In genomic region chr13:99199541-99200432, GRCh38 we compare ENCODE assay signal across 8 cellular contexts. TPM values are rescaled to one million over a fixed set of nuclear protein-coding genes. Genes with fewer than 3 reads are reported as not detected.
DNase-seq lines count a peak whose midpoint lies in the region; ATAC-seq lines count a peak whose summit lies in the region.

No MANE protein-coding gene starts in this region.

- peaks cover 25% of the 10 kb centered on the region for H3K36me3 Mint-ChIP-seq in activated CD4-positive, alpha-beta T cell treated with anti-CD3 and anti-CD28 coated beads for 36 hours (ENCODE audit: low read depth)
- H3K36me3 Mint-ChIP-seq in activated naive CD8-positive, alpha-beta T cell treated with anti-CD3 and anti-CD28 coated beads for 36 hours: peaks cover 37% of the 10 kb centered on the region
- peaks cover 8 to 19% of the 10 kb centered on the region in 2 donors for H3K36me3 Mint-ChIP-seq in stimulated activated naive B cell treated with anti-CD40 and anti-IgM and Interleukin-4, amounts not matched to agents 10 μg/mL and 1 μg/mL and 100 μg/mL, for 72 hours

- H3K4me3 Mint-ChIP-seq in activated CD4-positive, alpha-beta T cell treated with anti-CD3 and anti-CD28 coated beads for 36 hours: peak overlapping the region; percentile 82
- peak overlapping the region; percentile 91 for H3K4me3 Mint-ChIP-seq in activated naive CD8-positive, alpha-beta T cell treated with anti-CD3 and anti-CD28 coated beads for 36 hours
- peak overlapping the region; percentile 93 to 96 for H3K4me3 Mint-ChIP-seq in stimulated activated naive B cell treated with anti-CD40 and anti-IgM and Interleukin-4, amounts not matched to agents 10 μg/mL and 1 μg/mL and 100 μg/mL, for 72 hours

- peaks cover 54% of the 10 kb centered on the region for H3K4me1 Mint-ChIP-seq in activated CD4-positive, alpha-beta T cell treated with anti-CD3 and anti-CD28 coated beads for 36 hours
- H3K4me1 Mint-ChIP-seq in activated naive CD8-positive, alpha-beta T cell treated with anti-CD3 and anti-CD28 coated beads for 36 hours: peaks cover 56% of the 10 kb centered on the region
- peaks cover 32 to 71% of the 10 kb centered on the region in 2 donors for H3K4me1 Mint-ChIP-seq in stimulated activated naive B cell treated with anti-CD40 and anti-IgM and Interleukin-4, amounts not matched to agents 10 μg/mL and 1 μg/mL and 100 μg/mL, for 72 hours

- H3K27me3 Mint-ChIP-seq in activated CD4-positive, alpha-beta T cell treated with anti-CD3 and anti-CD28 coated beads for 36 hours: no peaks in the 10 kb centered on the region
- no peaks in the 10 kb centered on the region for H3K27me3 Mint-ChIP-seq in activated naive CD8-positive, alpha-beta T cell treated with anti-CD3 and anti-CD28 coated beads for 36 hours
- no peaks in the 10 kb centered on the region for H3K27me3 Mint-ChIP-seq in stimulated activated naive B cell treated with anti-CD40 and anti-IgM and Interleukin-4, amounts not matched to agents 10 μg/mL and 1 μg/mL and 100 μg/mL, for 72 hours

- H3K9me3 Mint-ChIP-seq in activated CD4-positive, alpha-beta T cell treated with anti-CD3 and anti-CD28 coated beads for 36 hours (ENCODE audit: low read depth): no peaks in the 10 kb centered on the region
- no peaks in the 10 kb centered on the region for H3K9me3 Mint-ChIP-seq in activated naive CD8-positive, alpha-beta T cell treated with anti-CD3 and anti-CD28 coated beads for 36 hours
- no peaks in the 10 kb centered on the region for H3K9me3 Mint-ChIP-seq in stimulated activated naive B cell treated with anti-CD40 and anti-IgM and Interleukin-4, amounts not matched to agents 10 μg/mL and 1 μg/mL and 100 μg/mL, for 72 hours

- ATAC-seq in activated CD4-positive, alpha-beta T cell treated with anti-CD3 and anti-CD28 coated beads for 36 hours: no peak
- peak; percentile 12 for ATAC-seq in HG03280 (IDR thresholded peaks at IDR 0.05; ENCODE audit: unreplicated experiment)
- ATAC-seq in stimulated activated naive B cell treated with anti-CD40 and anti-IgM and Interleukin-4, amounts not matched to agents 10 μg/mL and 1 μg/mL and 100 μg/mL, for 72 hours (replicated peaks): peak; percentile 2 to 8

- intact Hi-C loops in activated CD4-positive, alpha-beta T cell treated with anti-CD3 and anti-CD28 coated beads for 36 hours (cut with DNase I, micrococcal nuclease): loop anchor here (1.0 to 5.0 kb wide), 17 partner anchors 15 to 627 kb away; partner anchors contain the start of genes GPR18 (in 2 of the 2), GPR183 (in 1 of the 2), STK24 (in 1 of the 2) and TM9SF2 (in 1 of the 2)

- H3K27ac Mint-ChIP-seq in activated CD4-positive, alpha-beta T cell treated with anti-CD3 and anti-CD28 coated beads for 36 hours: peak overlapping the region; percentile 95
- H3K27ac Mint-ChIP-seq in activated naive CD8-positive, alpha-beta T cell treated with anti-CD3 and anti-CD28 coated beads for 36 hours: peak overlapping the region; percentile 94
- H3K27ac Mint-ChIP-seq in stimulated activated naive B cell treated with anti-CD40 and anti-IgM and Interleukin-4, amounts not matched to agents 10 μg/mL and 1 μg/mL and 100 μg/mL, for 72 hours: peak overlapping the region; percentile 93

- CTCF ChIA-PET in activated CD4-positive, alpha-beta T cell treated with anti-CD3 and anti-CD28 coated beads for 36 hours (lab: Charles Lee): interaction anchor here (0.6 to 2.7 kb wide), 18 partner anchors 15 to 546 kb away, joined by 3 to 17 read pairs (median 4); partner anchors contain the start of genes GPR18 and GPR183

- POLR2A ChIA-PET in activated CD4-positive, alpha-beta T cell treated with anti-CD3 and anti-CD28 coated beads for 36 hours (lab: Charles Lee): interaction anchor here (0.6 to 3.1 kb wide), 20 partner anchors 15 to 264 kb away, joined by 3 to 16 read pairs (median 4); partner anchors contain the start of gene GPR18

- peak overlapping the region; percentile 97 for H3K4me3 ChIP-seq in iPS-11a (ENCODE audit: low read depth, low read length)

- DNase-seq in activated CD4-positive, alpha-beta T cell treated with anti-CD3 and anti-CD28 coated beads for 36 hours: no peak
- no peak for DNase-seq in activated CD4-positive, alpha-beta T cell treated with anti-CD3 and anti-CD28 coated beads for 1 hour
- no peak for DNase-seq in activated naive CD8-positive, alpha-beta T cell treated with anti-CD3 and anti-CD28 coated beads for 36 hours
- DNase-seq in stimulated activated naive B cell treated with anti-CD40 and anti-IgM and Interleukin-4, amounts not matched to agents 10 μg/mL and 1 μg/mL and 100 μg/mL, for 72 hours: no peak
- no peak for DNase-seq in NCI-H748 (lab: John Stamatoyannopoulos, UW; ENCODE audit: unreplicated experiment)
- no peak for DNase-seq in HPDE6-E6E7 (ENCODE audit: extremely low spot score)

RNA-seq across cellular contexts. Expression of gene UBAC2, which starts 0.9 kb away (rescaled TPM):
- total RNA-seq in activated CD4-positive, alpha-beta T cell treated with anti-CD3 and anti-CD28 coated beads for 36 hours: 10 to 100 TPM; 48.4 to 56.3 TPM
- total RNA-seq in activated naive CD8-positive, alpha-beta T cell treated with anti-CD3 and anti-CD28 coated beads for 36 hours: 10 to 100 TPM; 56.0 to 59.0 TPM

RNA-seq across cellular contexts. Expression of gene GPR18, which starts 58.4 kb away (rescaled TPM):
- 1 to 10 TPM; 6.0 to 9.5 TPM for total RNA-seq in activated CD4-positive, alpha-beta T cell treated with anti-CD3 and anti-CD28 coated beads for 36 hours
- 10 to 100 TPM; 16.9 to 17.6 TPM for total RNA-seq in activated naive CD8-positive, alpha-beta T cell treated with anti-CD3 and anti-CD28 coated beads for 36 hours
